In the genomic region with DNA sequence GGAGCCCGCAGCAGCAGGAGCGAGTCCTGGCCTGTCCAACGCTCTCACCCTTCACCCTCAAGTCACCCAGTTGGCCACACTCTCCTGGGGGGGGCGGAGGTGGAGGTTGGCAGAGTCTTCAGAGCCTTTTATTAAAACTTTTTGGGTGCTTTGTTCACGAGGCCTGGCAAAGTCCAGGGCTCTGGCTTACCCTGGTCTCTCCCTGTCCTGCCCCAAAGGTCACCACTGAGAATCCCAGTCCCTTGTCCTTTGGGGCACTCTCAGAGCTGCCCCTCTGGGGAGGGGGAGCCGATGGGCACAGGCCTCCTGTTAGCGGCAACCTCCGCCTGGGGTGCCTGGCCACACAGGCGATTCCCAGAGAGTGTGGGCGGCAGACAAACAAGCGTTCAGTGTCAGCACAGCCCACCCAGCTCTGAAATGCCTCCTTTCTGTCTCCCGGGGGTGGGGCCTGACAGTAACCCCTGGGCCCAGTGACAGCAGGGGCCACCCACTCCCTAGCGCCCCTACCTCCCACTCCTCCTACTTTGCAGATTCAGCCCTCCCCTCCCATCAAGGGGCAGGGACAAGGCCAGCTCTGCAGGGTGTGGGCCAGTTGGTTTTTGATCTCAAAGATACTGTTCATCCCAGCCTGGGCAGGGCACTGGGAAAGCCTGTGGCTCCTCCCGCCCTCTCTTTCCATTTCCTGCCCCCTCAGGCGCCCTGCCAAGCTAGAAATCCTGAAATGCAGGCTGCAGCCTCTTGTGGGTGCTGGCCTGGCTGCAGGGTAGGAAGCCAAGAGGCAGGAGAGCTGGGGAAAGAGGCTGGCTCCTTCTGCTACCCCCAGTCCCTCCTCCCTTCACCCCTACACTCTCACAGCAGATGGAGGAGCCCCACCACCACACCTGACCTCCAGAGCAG, we compare ENCODE assay signal across 8 cellular contexts. TPM values are rescaled to one million over a fixed set of nuclear protein-coding genes. Genes with fewer than 3 reads are reported as not detected.
DNase-seq lines count a peak whose midpoint lies in the region; ATAC-seq, FAIRE-seq and TF ChIP-seq lines count a peak whose summit lies in the region.

No MANE protein-coding gene starts in this region.

- H3K4me2 ChIP-seq in BLaER1: peak overlapping the region; percentile 36; the same call in 1 of the 2 replicates

- no peaks in the 10 kb centered on the region for H3K9me3 ChIP-seq in BLaER1
- H3K9me3 ChIP-seq in endodermal cell (ENCODE audit: control insufficient read depth, low read length): no peaks in the 10 kb centered on the region

- H3K36me3 Mint-ChIP-seq in endodermal cell (ENCODE audit: low read depth): no peaks in the 10 kb centered on the region

- peaks cover 31% of the 10 kb centered on the region for H3K4me1 Mint-ChIP-seq in endodermal cell

- H3K27me3 Mint-ChIP-seq in endodermal cell (ENCODE audit: insufficient read depth): peaks cover 34% of the 10 kb centered on the region

- TF ChIP-seq CTCF in endodermal cell (conservative IDR thresholded peaks at IDR 0.05): no peak

- H3K4me3 ChIP-seq in BLaER1 (no peak overlapping the region), endodermal cell (ENCODE audit: low read length) (no peak overlapping the region)

- H4K20me1 ChIP-seq in BLaER1: no peaks in the 10 kb centered on the region

- peak; percentile 78 for DNase-seq in NCI-H1105 (lab: John Stamatoyannopoulos, UW)
- DNase-seq in endodermal cell: peak; percentile 83
- peak; percentile 33 for DNase-seq in mucosa of gallbladder (ENCODE audit: low spot score)
- DNase-seq in activated CD4-positive, alpha-beta T cell treated with anti-CD3 and anti-CD28 coated beads for 48 hours: no peak
- no peak for DNase-seq in NCI-H446 treated with DMSO at 0.1 percent for 48 hours (lab: John Stamatoyannopoulos, UW)
- no peak for DNase-seq in GM12892 (ENCODE audit: insufficient read length)

- no peak overlapping the region for H3K4me3 Mint-ChIP-seq in endodermal cell

- no peaks in the 10 kb centered on the region for H3K36me3 ChIP-seq in BLaER1
- H3K36me3 ChIP-seq in endodermal cell (ENCODE audit: control insufficient read depth, insufficient read depth, low read length): no peaks in the 10 kb centered on the region

- H3K27me3 ChIP-seq in BLaER1 (no peaks in the 10 kb centered on the region), endodermal cell (ENCODE audit: control insufficient read depth, insufficient read depth, low read length, poor library complexity, severe bottlenecking) (peaks cover 6% of the 10 kb centered on the region)

- no peak for ATAC-seq in GM21717 (IDR thresholded peaks at IDR 0.05; ENCODE audit: unreplicated experiment)

- H3K9me3 Mint-ChIP-seq in endodermal cell: no peaks in the 10 kb centered on the region

- H3K9ac ChIP-seq in BLaER1 (no peak overlapping the region), endodermal cell (ENCODE audit: extremely low read depth, low read length, poor library complexity, severe bottlenecking) (no peak overlapping the region)

- FAIRE-seq in GM12892 (lab: Jason Lieb, UNC): no peak

- H3K4me1 ChIP-seq in BLaER1 (peaks cover 37% of the 10 kb centered on the region), endodermal cell (ENCODE audit: control insufficient read depth, insufficient read depth, low read length) (peaks cover 14% of the 10 kb centered on the region)

- WGBS in endodermal cell (ENCODE audit: insufficient coverage in 1 of 2, insufficient read length in 1 of 2), 2 experiments: 38 to 51% methylated on average over 6 to 15 of the region's 15 CpGs

- peak overlapping the region; percentile 18; the same call in 1 of the 2 replicates for H3K27ac ChIP-seq in BLaER1
- H3K27ac ChIP-seq in endodermal cell (ENCODE audit: low read depth, low read length): peak overlapping the region; percentile 5

- TF ChIP-seq POLR2A in GM12892 (IDR thresholded peaks at IDR 0.05; ENCODE audit: low read depth, low read length): no peak

- no peak overlapping the region for H3K27ac Mint-ChIP-seq in endodermal cell

RNA-seq across cellular contexts. Expression of a gene that starts 36.6 kb away (rescaled TPM):
- total RNA-seq in endodermal cell (10 to 100 TPM; 19.0 to 20.7 TPM), mucosa of gallbladder (38.3 TPM)
- 21.1 TPM for polyA plus RNA-seq in endodermal cell (2013, experiment 1 of 2)
- polyA plus RNA-seq in endodermal cell (2013, experiment 2 of 2): 20.1 TPM
- polyA plus RNA-seq in GM12892 (2012; ENCODE audit: missing spikeins): 0.51 TPM

Comparison
In these comparisons a context has a peak if more than half of its experiments do, and no peak if none do; other contexts are left out.
1. DNase-seq: peak in NCI-H1105 (single experiment), endodermal cell (single experiment) and mucosa of gallbladder (single experiment); none in activated CD4-positive, alpha-beta T cell treated with anti-CD3 and anti-CD28 coated beads for 48 hours (single experiment), NCI-H446 treated with DMSO at 0.1 percent for 48 hours (single experiment) and GM12892 (single experiment).